18 cellular contexts compared by ENCODE assay signal in genomic region chr20:555933-556332, GRCh38. TPM values are rescaled to one million over a fixed set of nuclear protein-coding genes. Genes with fewer than 3 reads are reported as not detected.
DNase-seq lines count a peak whose midpoint lies in the region; ATAC-seq, FAIRE-seq and TF ChIP-seq lines count a peak whose summit lies in the region.
"Had no signal": no experiment of that assay in that cellular context is flagged by ENCODE, and none has a peak within 500 bp of the region (broad histone marks: within the 10 kb centered on the region; RNA-seq: fewer than 3 reads in every experiment).

No MANE protein-coding gene starts in this region.

- no peak for FAIRE-seq in astrocyte (lab: Jason Lieb, UNC)

- no peak overlapping the region for H3K4me3 ChIP-seq in GM23248
- no peak overlapping the region for H3K4me3 ChIP-seq in astrocyte (ENCODE audit: insufficient read depth, low read depth, low read length)
- H3K4me3 ChIP-seq in right lobe of liver: no peak overlapping the region
- no peak overlapping the region for H3K4me3 ChIP-seq in lower leg skin (ENCODE audit: low read depth, poor library complexity, severe bottlenecking)
- H3K4me3 ChIP-seq: lung, spleen, testis had no signal

- H3K36me3 ChIP-seq in GM23248 (ENCODE audit: low read depth): no peaks in the 10 kb centered on the region
- H3K36me3 ChIP-seq in astrocyte (ENCODE audit: insufficient read depth, low read length): no peaks in the 10 kb centered on the region
- no peaks in the 10 kb centered on the region for H3K36me3 ChIP-seq in right lobe of liver
- H3K36me3 ChIP-seq: brain microvascular endothelial cell, neutrophil, spleen had no signal

- TF ChIP-seq CTCF in astrocyte (IDR thresholded peaks at IDR 0.05; ENCODE audit: insufficient read depth, low read depth, low read length) (no peak), right lobe of liver (IDR thresholded peaks at IDR 0.05) (no peak), lower leg skin (IDR thresholded peaks at IDR 0.05) (no peak)

- H3K36me3 Mint-ChIP-seq in astrocyte (ENCODE audit: low read depth, unreplicated experiment): no peaks in the 10 kb centered on the region
- H3K36me3 Mint-ChIP-seq: IgD-negative memory B cell had no signal

- H3K27ac ChIP-seq in GM23248 (no peak overlapping the region), astrocyte (ENCODE audit: low read depth, low read length) (no peak overlapping the region), right lobe of liver (no peak overlapping the region)
- H3K27ac ChIP-seq: brain microvascular endothelial cell, neutrophil, spleen, testis had no signal

- DNase-seq in GM23248 (peak; percentile 31), NCI-H1105 treated with DMSO at 0.1 percent for 48 hours (lab: John Stamatoyannopoulos, UW) (peak; percentile 22), astrocyte (ENCODE audit: low read depth) (peak; percentile 12), right lobe of liver (peak in 1 of 3 donors; percentile 68), hepatic stellate cell (ENCODE audit: low spot score) (no peak), GDM1 (lab: John Stamatoyannopoulos, UW) (no peak), lower leg skin (ENCODE audit: low spot score in 2 of 2) (no peak)
- DNase-seq: activated naive CD4-positive, alpha-beta T cell; brain microvascular endothelial cell; CD4-positive, alpha-beta T cell; NCI-H2081 treated with DMSO at 0.1 percent for 48 hours; spleen; T-helper 2 cell; testis had no signal

- no peaks in the 10 kb centered on the region for H3K9me3 ChIP-seq in GM23248 (ENCODE audit: low read depth)
- no peaks in the 10 kb centered on the region for H3K9me3 ChIP-seq in astrocyte (ENCODE audit: insufficient read depth, low read depth, low read length)
- no peaks in the 10 kb centered on the region for H3K9me3 ChIP-seq in right lobe of liver
- H3K9me3 ChIP-seq: neutrophil, spleen, testis had no signal

- no peak overlapping the region for H3K4me2 ChIP-seq in GM23248 (ENCODE audit: unreplicated experiment)
- no peak overlapping the region for H3K4me2 ChIP-seq in astrocyte (ENCODE audit: low read length)

- H3K79me2 ChIP-seq in GM23248 (ENCODE audit: insufficient read depth) (no peaks in the 10 kb centered on the region), astrocyte (ENCODE audit: insufficient read depth, low read length) (no peaks in the 10 kb centered on the region)

- 38 to 40% methylated on average over 6 of the region's 6 CpGs for WGBS in GM23248 (ENCODE audit: low coverage in 1 of 2, low lambda C conversion rate in 2 of 2, missing lambda C conversion rate in 2 of 2), 2 experiments
- 12% methylated on average over 6 of the region's 6 CpGs for WGBS in right lobe of liver (ENCODE audit: insufficient coverage, low coverage, low lambda C conversion rate, missing lambda C conversion rate)
- WGBS in lower leg skin, 2 donors: 43 to 49% methylated on average over 6 of the region's 6 CpGs

- H3K4me1 ChIP-seq in GM23248 (ENCODE audit: insufficient read depth) (no peaks in the 10 kb centered on the region), astrocyte (ENCODE audit: insufficient read depth, low read length) (no peaks in the 10 kb centered on the region), right lobe of liver (peaks cover 0 to 11% (median 0%) of the 10 kb centered on the region in 4 donors)
- H3K4me1 ChIP-seq: spleen, testis had no signal

- H3K27me3 Mint-ChIP-seq in astrocyte (ENCODE audit: low read depth, unreplicated experiment): peaks cover 20% of the 10 kb centered on the region

- in situ Hi-C loops in GM23248 (cut with MboI): loop anchor here (10.0 kb wide), 1 partner anchor 189 kb away; no protein-coding TSS in a partner anchor

- H3K9ac ChIP-seq in GM23248 (no peak overlapping the region), astrocyte (ENCODE audit: low read length) (no peak overlapping the region)

- TF ChIP-seq POLR2A in right lobe of liver (IDR thresholded peaks at IDR 0.05): no peak
- TF ChIP-seq POLR2A in lower leg skin (IDR thresholded peaks at IDR 0.05): no peak

- H3K27me3 ChIP-seq in GM23248 (replicated peaks; ENCODE audit: insufficient read depth): peaks cover 4% of the 10 kb centered on the region
- peaks cover 23% of the 10 kb centered on the region for H3K27me3 ChIP-seq in astrocyte (ENCODE audit: insufficient read depth, low read length)
- H3K27me3 ChIP-seq in right lobe of liver: no peaks in the 10 kb centered on the region
- H3K27me3 ChIP-seq: brain microvascular endothelial cell, testis had no signal

- ATAC-seq in right lobe of liver (peak; percentile 18 to 94 (median 56)), GM18868 (IDR thresholded peaks at IDR 0.05; ENCODE audit: unreplicated experiment) (no peak)

- no peak overlapping the region for H3K27ac Mint-ChIP-seq in astrocyte (ENCODE audit: unreplicated experiment)
- H3K27ac Mint-ChIP-seq: CD4-positive, alpha-beta T cell; IgD-negative memory B cell had no signal

- intact Hi-C loops in right lobe of liver (cut with DNase I): no loop called here
- intact Hi-C loops in lower leg skin (cut with DNase I; ENCODE audit: low total_unique reads): no loop called here

- no peak overlapping the region for H2AFZ ChIP-seq in GM23248
- no peak overlapping the region for H2AFZ ChIP-seq in astrocyte (ENCODE audit: low read depth, low read length)

- H3K4me1 Mint-ChIP-seq in astrocyte (ENCODE audit: low read depth, unreplicated experiment): no peaks in the 10 kb centered on the region
- H3K4me1 Mint-ChIP-seq: IgD-negative memory B cell had no signal

- H4K20me1 ChIP-seq in GM23248 (ENCODE audit: insufficient read depth): no peaks in the 10 kb centered on the region
- no peaks in the 10 kb centered on the region for H4K20me1 ChIP-seq in astrocyte (ENCODE audit: insufficient read depth, low read length)

- no peaks in the 10 kb centered on the region for H3K9me2 ChIP-seq in GM23248 (ENCODE audit: insufficient read depth)

- H3K9me3 Mint-ChIP-seq in astrocyte (ENCODE audit: unreplicated experiment): no peaks in the 10 kb centered on the region
- H3K9me3 Mint-ChIP-seq: CD4-positive, alpha-beta T cell; IgD-negative memory B cell had no signal

- no peaks in the 10 kb centered on the region for H3F3A ChIP-seq in GM23248 (ENCODE audit: insufficient read depth)

- H3K4me3 Mint-ChIP-seq in astrocyte (ENCODE audit: unreplicated experiment): no peak overlapping the region
- H3K4me3 Mint-ChIP-seq: CD4-positive, alpha-beta T cell had no signal

RNA-seq across cellular contexts. Expression of gene CSNK2A1, which starts 12.3 kb away (rescaled TPM):
- 98.8 and 110 TPM in 2 replicates for total RNA-seq in GM23248 (2014; rRNA removed; shearing (Covaris generic))
- 69.0 and 74.4 TPM in 2 replicates for polyA plus RNA-seq in GM23248 (2016; fragmentation: Nextera tagmentation; extraction: Ambion mirVana)
- 226 and 237 TPM in 2 replicates for total RNA-seq in astrocyte
- total RNA-seq in right lobe of liver: 10 to 100 TPM; 30.4 to 62.6 (median 37.1) TPM
- 10 to 100 TPM; 86.0 to 96.7 (median 90.3) TPM for total RNA-seq in lower leg skin

RNA-seq across cellular contexts. Expression of gene TCF15, which starts 54.2 kb away (rescaled TPM):
- total RNA-seq in GM23248 (2014; rRNA removed; shearing (Covaris generic)): not detected in 2 replicates
- polyA plus RNA-seq in GM23248 (2016; fragmentation: Nextera tagmentation; extraction: Ambion mirVana): not detected in 2 replicates
- total RNA-seq in astrocyte: not detected in 2 replicates
- under 1 TPM in 1 of 6 experiments, not detected in 5; 0.33 TPM for total RNA-seq in right lobe of liver
- total RNA-seq in lower leg skin: under 1 TPM in 1 of 4 donors, not detected in 3; 0.71 TPM
- total RNA-seq: CD4-positive, alpha-beta T cell had no signal
- polyA plus RNA-seq: IgD-negative memory B cell had no signal

Comparison
In these comparisons a context has a peak if more than half of its experiments do, and no peak if none do; other contexts are left out.
1. DNase-seq: peak in GM23248 (single experiment), NCI-H1105 treated with DMSO at 0.1 percent for 48 hours (single experiment) and astrocyte (single experiment); none in hepatic stellate cell (single experiment), GDM1 (single experiment) and lower leg skin (0 of 2).